In the genomic region with DNA sequence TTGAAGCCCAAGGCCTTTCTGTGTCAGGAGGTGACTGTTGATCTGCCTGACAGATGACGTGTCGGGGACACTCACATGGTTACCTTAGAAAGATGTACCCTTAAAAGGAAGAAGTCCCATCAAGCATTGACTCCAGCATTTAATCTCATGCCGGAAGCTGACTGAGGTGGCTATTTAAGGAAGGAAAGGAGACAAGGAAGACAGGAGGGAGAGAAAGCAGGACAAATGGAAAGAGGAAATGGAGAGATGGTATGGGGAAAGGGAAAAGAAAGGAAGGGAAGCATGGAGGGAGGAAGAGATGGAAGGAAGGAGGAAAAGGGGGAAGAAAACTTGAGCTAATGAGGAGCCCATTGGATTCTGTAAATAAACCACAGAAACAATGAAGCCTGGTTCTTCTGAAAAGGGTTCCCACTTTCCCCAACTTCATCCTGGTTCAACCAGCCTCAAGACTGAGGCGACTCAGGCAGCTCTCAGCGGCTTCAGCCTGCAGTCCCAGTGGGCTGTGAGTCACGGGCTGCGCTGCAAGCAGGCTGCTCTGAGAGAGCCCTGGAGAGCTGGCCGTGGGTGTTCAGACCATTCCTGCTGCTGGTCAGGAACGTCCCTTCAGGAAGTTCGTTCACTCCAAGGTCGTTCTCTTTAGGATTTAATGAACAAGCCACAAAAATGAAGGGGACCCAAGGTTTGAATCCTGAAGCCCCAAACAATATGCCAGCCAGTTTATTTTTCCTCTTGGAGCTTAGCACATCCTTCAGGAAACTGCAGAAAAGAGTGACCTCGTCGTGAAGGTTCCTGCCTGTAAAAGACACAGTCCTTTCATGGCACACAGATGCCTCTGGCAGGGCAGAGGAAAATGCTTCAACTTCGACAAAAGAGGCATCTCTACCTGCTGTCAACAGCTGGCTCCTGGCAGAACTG, we compare ENCODE assay signal across 11 cellular contexts.
A peak's percentile ranks its signal among the peaks of the same experiment; 100 is the strongest.
DNase-seq lines count a peak whose midpoint lies in the region; ATAC-seq, FAIRE-seq and TF ChIP-seq lines count a peak whose summit lies in the region.
"Had no signal": no experiment of that assay in that cellular context is flagged by ENCODE, and none has a peak within 500 bp of the region (broad histone marks: within the 10 kb centered on the region; RNA-seq: fewer than 3 reads in every experiment).

No MANE protein-coding gene starts in this region.

- H3K27ac ChIP-seq in astrocyte (ENCODE audit: low read depth, low read length) (peak overlapping the region; percentile 45), hepatocyte (no peak overlapping the region)

- CTCF ChIA-PET in HEK293T (lab: Yijun Ruan, JAX) = no interaction called here

- H3K27me3 Mint-ChIP-seq in astrocyte (ENCODE audit: low read depth, unreplicated experiment) = no peaks in the 10 kb centered on the region

- peaks cover 29% of the 10 kb centered on the region for H3K4me1 Mint-ChIP-seq in astrocyte (ENCODE audit: low read depth, unreplicated experiment)

- H3K4me1 ChIP-seq in astrocyte (ENCODE audit: insufficient read depth, low read length) = peaks cover 31% of the 10 kb centered on the region
- no peaks in the 10 kb centered on the region for H3K4me1 ChIP-seq in hepatocyte (ENCODE audit: insufficient read depth)

- H3K4me3 Mint-ChIP-seq in astrocyte (ENCODE audit: unreplicated experiment) = no peak overlapping the region
- H3K4me3 Mint-ChIP-seq: T-helper 1 cell treated with Interleukin-12 subunit alpha and Interleukin-12 subunit beta and Interleukin-4 antibody, amounts not matched to agents 30 μg/mL and 1 μg/mL, for 36 hours had no signal

- no peaks in the 10 kb centered on the region for H3K9me3 Mint-ChIP-seq in astrocyte (ENCODE audit: unreplicated experiment)

- ATAC-seq in HG03565 (IDR thresholded peaks at IDR 0.05; ENCODE audit: unreplicated experiment) (no peak), HG03342 (IDR thresholded peaks at IDR 0.05; ENCODE audit: unreplicated experiment) (no peak)
- ATAC-seq: activated naive CD4-positive, alpha-beta T cell treated with anti-CD3 and anti-CD28 coated beads, Interleukin-2, amount 50 U/mL, for 72 hours had no signal

- POLR2A ChIA-PET in HEK293T (lab: Yijun Ruan, JAX) = no interaction called here

- no peaks in the 10 kb centered on the region for H3K9me2 ChIP-seq in hepatocyte (replicated peaks; ENCODE audit: insufficient read depth)

- H3K36me3 ChIP-seq in astrocyte (ENCODE audit: insufficient read depth, low read length) (no peaks in the 10 kb centered on the region), hepatocyte (replicated peaks; ENCODE audit: insufficient read depth, low read depth) (no peaks in the 10 kb centered on the region)

- WGBS in hepatocyte (ENCODE audit: low lambda C conversion rate, missing lambda C conversion rate) = 54% methylated on average over 14 of the region's 14 CpGs

- TF ChIP-seq CTCF in astrocyte (IDR thresholded peaks at IDR 0.05; ENCODE audit: insufficient read depth, low read depth, low read length) (no peak), hepatocyte (IDR thresholded peaks at IDR 0.05; ENCODE audit: poor library complexity) (no peak)

- H3K79me2 ChIP-seq in astrocyte (ENCODE audit: insufficient read depth, low read length) (no peaks in the 10 kb centered on the region), hepatocyte (no peaks in the 10 kb centered on the region)

- peak overlapping the region; percentile 76 for H3K4me2 ChIP-seq in astrocyte (ENCODE audit: low read length)
- no peak overlapping the region for H3K4me2 ChIP-seq in hepatocyte

- H2AFZ ChIP-seq in astrocyte (ENCODE audit: low read depth, low read length) (peak overlapping the region; percentile 41), hepatocyte (no peak overlapping the region)

- H3K9me3 ChIP-seq in astrocyte (ENCODE audit: insufficient read depth, low read depth, low read length) (peaks cover 3% of the 10 kb centered on the region), hepatocyte (ENCODE audit: low read depth) (no peaks in the 10 kb centered on the region)

- no peaks in the 10 kb centered on the region for H3K27me3 ChIP-seq in astrocyte (ENCODE audit: insufficient read depth, low read length)
- no peaks in the 10 kb centered on the region for H3K27me3 ChIP-seq in hepatocyte

- DNase-seq in HEK293T (ENCODE audit: extremely low spot score) (peak; percentile 8), astrocyte (ENCODE audit: low read depth) (peak; percentile 84), hepatocyte (ENCODE audit: low spot score) (peak; percentile 62), stromal cell of bone marrow (ENCODE audit: low read depth) (peak; percentile 78), NCI-H1105 (lab: John Stamatoyannopoulos, UW) (no peak), putamen (ENCODE audit: low spot score) (no peak)

- FAIRE-seq in astrocyte (lab: Jason Lieb, UNC) = peak; percentile 72
- FAIRE-seq: islet of Langerhans had no signal

- peak overlapping the region; percentile 15 for H3K27ac Mint-ChIP-seq in astrocyte (ENCODE audit: unreplicated experiment)
- H3K27ac Mint-ChIP-seq: activated naive CD4-positive, alpha-beta T cell treated with anti-CD3 and anti-CD28 coated beads, Interleukin-2, amount 50 U/mL, for 72 hours; T-helper 1 cell treated with Interleukin-12 subunit alpha and Interleukin-12 subunit beta and Interleukin-4 antibody, amounts not matched to agents 30 μg/mL and 1 μg/mL, for 36 hours had no signal

- H3K4me3 ChIP-seq in astrocyte (ENCODE audit: insufficient read depth, low read depth, low read length) = no peak overlapping the region
- no peak overlapping the region for H3K4me3 ChIP-seq in hepatocyte

- H4K20me1 ChIP-seq in astrocyte (ENCODE audit: insufficient read depth, low read length) (no peaks in the 10 kb centered on the region), hepatocyte (ENCODE audit: insufficient read depth, poor library complexity, severe bottlenecking) (no peaks in the 10 kb centered on the region)

- no peaks in the 10 kb centered on the region for H3K36me3 Mint-ChIP-seq in astrocyte (ENCODE audit: low read depth, unreplicated experiment)

- peak overlapping the region; percentile 32 for H3K9ac ChIP-seq in astrocyte (ENCODE audit: low read length)

TF ChIP-seq in HEK293T, 16 proteins besides CTCF, POLR2A, EP300 and RAD21:
- no peak for TF ChIP-seq TARDBP (IDR thresholded peaks at IDR 0.05)
- no peak for TF ChIP-seq HDGF (IDR thresholded peaks at IDR 0.05; ENCODE audit: borderline replicate concordance)
- TF ChIP-seq FOXA1 (IDR thresholded peaks at IDR 0.05) = no peak
- TF ChIP-seq CTBP1 (IDR thresholded peaks at IDR 0.05; ENCODE audit: borderline replicate concordance) = no peak
- TF ChIP-seq, protein P1, sequence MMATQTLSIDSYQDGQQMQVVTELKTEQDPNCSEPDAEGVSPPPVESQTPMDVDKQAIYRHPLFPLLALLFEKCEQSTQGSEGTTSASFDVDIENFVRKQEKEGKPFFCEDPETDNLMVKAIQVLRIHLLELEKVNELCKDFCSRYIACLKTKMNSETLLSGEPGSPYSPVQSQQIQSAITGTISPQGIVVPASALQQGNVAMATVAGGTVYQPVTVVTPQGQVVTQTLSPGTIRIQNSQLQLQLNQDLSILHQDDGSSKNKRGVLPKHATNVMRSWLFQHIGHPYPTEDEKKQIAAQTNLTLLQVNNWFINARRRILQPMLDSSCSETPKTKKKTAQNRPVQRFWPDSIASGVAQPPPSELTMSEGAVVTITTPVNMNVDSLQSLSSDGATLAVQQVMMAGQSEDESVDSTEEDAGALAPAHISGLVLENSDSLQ (IDR thresholded peaks at IDR 0.05) = no peak
- no peak for TF ChIP-seq ELF4 (IDR thresholded peaks at IDR 0.05)
- no peak for TF ChIP-seq FOXM1 (IDR thresholded peaks at IDR 0.05; ENCODE audit: borderline replicate concordance)
- TF ChIP-seq SP1 (IDR thresholded peaks at IDR 0.05) = no peak
- TF ChIP-seq FOXK2 (IDR thresholded peaks at IDR 0.05) = no peak

Comparison
In these comparisons a context has a peak if more than half of its experiments do, and no peak if none do; other contexts are left out.
1. DNase-seq: peak in HEK293T (single experiment), astrocyte (single experiment), hepatocyte (single experiment) and stromal cell of bone marrow (single experiment); none in NCI-H1105 (single experiment) and putamen (single experiment).